Comparison of ENCODE assay signal across 9 cellular contexts in genomic region chr14:93332032-93332852, GRCh38. TPM values are rescaled to one million over a fixed set of nuclear protein-coding genes. Genes with fewer than 3 reads are reported as not detected.
DNase-seq lines count a peak whose midpoint lies in the region; ATAC-seq and TF ChIP-seq lines count a peak whose summit lies in the region.
"Had no signal": no experiment of that assay in that cellular context is flagged by ENCODE, and none has a peak within 500 bp of the region (broad histone marks: within the 10 kb centered on the region; RNA-seq: fewer than 3 reads in every experiment).

No MANE protein-coding gene starts in this region.

- no peaks in the 10 kb centered on the region for H3K36me3 Mint-ChIP-seq in activated CD4-positive, alpha-beta T cell treated with anti-CD3 and anti-CD28 coated beads, Interleukin-2, amount 10 ng/mL, durations not matched to agents 7 days and 5 days (ENCODE audit: low read depth)

- H3K4me1 ChIP-seq in mucosa of stomach (ENCODE audit: control insufficient read depth, insufficient read depth, low read length) (peaks cover 16% of the 10 kb centered on the region), stomach (peaks cover 21 to 58% (median 43%) of the 10 kb centered on the region in 4 donors)

- no peaks in the 10 kb centered on the region for H3K27me3 Mint-ChIP-seq in activated CD4-positive, alpha-beta T cell treated with anti-CD3 and anti-CD28 coated beads, Interleukin-2, amount 10 ng/mL, durations not matched to agents 7 days and 5 days

- H3K9ac ChIP-seq in mucosa of stomach (ENCODE audit: low read length), result peak overlapping the region; percentile 80

- peak overlapping the region; percentile 68 for H3K27ac ChIP-seq in KOPT-K1 (ENCODE audit: low read depth, low read length, poor library complexity, severe bottlenecking)
- H3K27ac ChIP-seq in stomach, result peak overlapping the region; percentile 95 to 99 (median 97)

- no peaks in the 10 kb centered on the region for H3K36me3 ChIP-seq in KOPT-K1 (ENCODE audit: insufficient read depth, low read length)
- H3K36me3 ChIP-seq in mucosa of stomach (ENCODE audit: control insufficient read depth, insufficient read depth, low read length), result no peaks in the 10 kb centered on the region
- H3K36me3 ChIP-seq in stomach, result no peaks in the 10 kb centered on the region

- peak overlapping the region; percentile 90 for H3K27ac Mint-ChIP-seq in activated CD4-positive, alpha-beta T cell treated with anti-CD3 and anti-CD28 coated beads, Interleukin-2, amount 10 ng/mL, durations not matched to agents 7 days and 5 days

- POLR2A ChIA-PET in activated CD4-positive, alpha-beta T cell treated with anti-CD3 and anti-CD28 coated beads, Interleukin-2, amount 10 ng/mL, durations not matched to agents 7 days and 5 days (lab: Charles Lee), result no interaction called here

- TF ChIP-seq POLR2A in erythroblast (IDR thresholded peaks at IDR 0.05; ENCODE audit: low read length) (no peak), stomach (IDR thresholded peaks at IDR 0.05) (no peak)

- peaks cover 48% of the 10 kb centered on the region for H3K4me1 Mint-ChIP-seq in activated CD4-positive, alpha-beta T cell treated with anti-CD3 and anti-CD28 coated beads, Interleukin-2, amount 10 ng/mL, durations not matched to agents 7 days and 5 days

- peak overlapping the region; percentile 91 for H3K4me3 Mint-ChIP-seq in activated CD4-positive, alpha-beta T cell treated with anti-CD3 and anti-CD28 coated beads, Interleukin-2, amount 10 ng/mL, durations not matched to agents 7 days and 5 days

- intact Hi-C loops in stomach (cut with DNase I; ENCODE audit: low total_unique reads), result no loop called here

- H3K27me3 ChIP-seq in mucosa of stomach (ENCODE audit: control insufficient read depth, insufficient read depth, low read length) (no peaks in the 10 kb centered on the region), stomach (no peaks in the 10 kb centered on the region)

- no peak for TF ChIP-seq EP300 in stomach (IDR thresholded peaks at IDR 0.05)

- H3K9me3 ChIP-seq in KOPT-K1 (ENCODE audit: insufficient read depth, low read length, poor library complexity, severe bottlenecking) (peaks cover 8% of the 10 kb centered on the region), mucosa of stomach (ENCODE audit: control insufficient read depth, low read length) (no peaks in the 10 kb centered on the region), stomach (peaks cover 0 to 3% (median 0%) of the 10 kb centered on the region in 4 donors)

- DNase-seq in NCI-H1436 (lab: John Stamatoyannopoulos, UW) (peak; percentile 19), NCI-H1436 treated with DMSO at 0.1 percent for 48 hours (lab: John Stamatoyannopoulos, UW) (no peak), erythroblast (lab: John Stamatoyannopoulos, UW) (peak; percentile 74 to 82), stomach (peak; percentile 74)
- peak; percentile 31 for DNase-seq in activated CD4-positive, alpha-beta T cell treated with anti-CD3 and anti-CD28 coated beads, Interleukin-2, amount 10 ng/mL, durations not matched to agents 7 days and 5 days

- H3K4me3 ChIP-seq in mucosa of stomach (ENCODE audit: low read length), result peak overlapping the region; percentile 68
- peak overlapping the region; percentile 78 to 91 (median 90) for H3K4me3 ChIP-seq in stomach

- 0 to 1% (median 0%) methylated on average over 17 to 71 of the region's 72 CpGs for WGBS in stomach, 5 donors

- CTCF ChIA-PET in activated CD4-positive, alpha-beta T cell treated with anti-CD3 and anti-CD28 coated beads, Interleukin-2, amount 10 ng/mL, durations not matched to agents 7 days and 5 days (lab: Charles Lee), result interaction anchor here (0.6 to 1.0 kb wide), 2 partner anchors 15 to 155 kb away, joined by 3 to 4 read pairs; no protein-coding TSS in a partner anchor

- no peak for TF ChIP-seq CTCF in stomach (IDR thresholded peaks at IDR 0.05)

- peak; percentile 51 for ATAC-seq in GM21825 (IDR thresholded peaks at IDR 0.05; ENCODE audit: unreplicated experiment)

- H3K9me3 Mint-ChIP-seq in activated CD4-positive, alpha-beta T cell treated with anti-CD3 and anti-CD28 coated beads, Interleukin-2, amount 10 ng/mL, durations not matched to agents 7 days and 5 days, result peaks cover 6% of the 10 kb centered on the region

RNA-seq across cellular contexts. Expression of gene BTBD7, which starts 0.6 kb away (rescaled TPM):
- 10 to 100 TPM; 14.1 to 15.6 TPM for total RNA-seq in activated CD4-positive, alpha-beta T cell treated with anti-CD3 and anti-CD28 coated beads, Interleukin-2, amount 10 ng/mL, durations not matched to agents 7 days and 5 days
- 10 to 100 TPM; 19.6 to 99.2 (median 32.2) TPM for total RNA-seq in stomach
- polyA plus RNA-seq in stomach, result 1 to 10 TPM; 5.7 to 9.2 (median 7.3) TPM

RNA-seq across cellular contexts. Expression of gene COX8C, which starts 14.7 kb away (rescaled TPM):
- total RNA-seq in activated CD4-positive, alpha-beta T cell treated with anti-CD3 and anti-CD28 coated beads, Interleukin-2, amount 10 ng/mL, durations not matched to agents 7 days and 5 days, result not detected
- not detected for total RNA-seq in stomach
- polyA plus RNA-seq in stomach, result not detected
- total RNA-seq: subcutaneous adipose tissue had no signal
